16 cellular contexts compared by ENCODE assay signal in the genomic region with DNA sequence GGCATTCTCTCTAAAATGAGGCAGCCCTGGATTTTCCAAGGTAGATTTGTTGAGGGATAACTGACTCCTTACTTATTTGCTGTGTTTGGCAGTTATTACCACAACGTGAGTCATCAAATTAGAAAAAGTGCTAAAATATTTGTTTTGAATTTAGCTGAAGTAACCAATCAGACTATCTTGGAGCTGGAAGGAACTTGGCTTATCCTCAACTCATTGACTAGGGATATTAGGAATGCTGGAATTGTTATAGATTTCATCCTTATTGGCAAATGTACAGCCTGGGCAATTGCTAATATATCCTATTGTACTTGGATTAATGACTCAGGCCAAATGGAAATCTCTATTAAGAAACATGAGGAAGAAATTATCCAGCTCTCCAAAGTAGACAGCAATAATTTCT.
DNase-seq lines count a peak whose midpoint lies in the region; ATAC-seq and TF ChIP-seq lines count a peak whose summit lies in the region.
"Had no signal": no experiment of that assay in that cellular context is flagged by ENCODE, and none has a peak within 500 bp of the region (broad histone marks: within the 10 kb centered on the region; RNA-seq: fewer than 3 reads in every experiment).

No MANE protein-coding gene starts in this region.

- DNase-seq in HS-5 (ENCODE audit: low read depth) (peak; percentile 31), astrocyte of the spinal cord (ENCODE audit: low read depth, low spot score) (peak; percentile 35), fibroblast of mammary gland (ENCODE audit: low read depth) (peak; percentile 25)
- DNase-seq in stimulated activated naive CD4-positive, alpha-beta T cell (lab: John Stamatoyannopoulos, UW) = no peak
- DNase-seq: DMS79, GM23248, KBM-7, MV-4-11, NCI-H1694 treated with DMSO at 0.1 percent for 48 hours, NCI-H510A, NCI-H748 treated with DMSO at 0.1 percent for 48 hours, Right ventricle myocardium superior had no signal

- ATAC-seq in HG03565 (IDR thresholded peaks at IDR 0.05; ENCODE audit: unreplicated experiment) (no peak), HG02571 (IDR thresholded peaks at IDR 0.05; ENCODE audit: unreplicated experiment) (no peak), GM19328 (IDR thresholded peaks at IDR 0.05; ENCODE audit: unreplicated experiment) (no peak)

- H3K4me3 ChIP-seq in astrocyte of the spinal cord (ENCODE audit: low read depth, low read length) (no peak overlapping the region), fibroblast of mammary gland (ENCODE audit: control insufficient read depth, low read depth, low read length) (no peak overlapping the region)
- H3K4me3 ChIP-seq: GM23248, HAP-1 had no signal

- in situ Hi-C loops in astrocyte of the spinal cord (cut with HindIII; ENCODE audit: low sequenced_read_pairs) = no loop called here

- no peak for TF ChIP-seq CTCF in astrocyte of the spinal cord (IDR thresholded peaks at IDR 0.05; ENCODE audit: low read depth, low read length)
- TF ChIP-seq CTCF in fibroblast of mammary gland (conservative IDR thresholded peaks at IDR 0.05; ENCODE audit: control insufficient read depth, insufficient read depth, low read depth, low read length) = no peak

Comparison
In these comparisons a context has a peak if more than half of its experiments do, and no peak if none do; other contexts are left out.
1. DNase-seq: peak in HS-5 (single experiment), astrocyte of the spinal cord (single experiment) and fibroblast of mammary gland (single experiment); none in stimulated activated naive CD4-positive, alpha-beta T cell (0 of 6).